ENCODE assay signal across 1 cellular context in the genomic region with DNA sequence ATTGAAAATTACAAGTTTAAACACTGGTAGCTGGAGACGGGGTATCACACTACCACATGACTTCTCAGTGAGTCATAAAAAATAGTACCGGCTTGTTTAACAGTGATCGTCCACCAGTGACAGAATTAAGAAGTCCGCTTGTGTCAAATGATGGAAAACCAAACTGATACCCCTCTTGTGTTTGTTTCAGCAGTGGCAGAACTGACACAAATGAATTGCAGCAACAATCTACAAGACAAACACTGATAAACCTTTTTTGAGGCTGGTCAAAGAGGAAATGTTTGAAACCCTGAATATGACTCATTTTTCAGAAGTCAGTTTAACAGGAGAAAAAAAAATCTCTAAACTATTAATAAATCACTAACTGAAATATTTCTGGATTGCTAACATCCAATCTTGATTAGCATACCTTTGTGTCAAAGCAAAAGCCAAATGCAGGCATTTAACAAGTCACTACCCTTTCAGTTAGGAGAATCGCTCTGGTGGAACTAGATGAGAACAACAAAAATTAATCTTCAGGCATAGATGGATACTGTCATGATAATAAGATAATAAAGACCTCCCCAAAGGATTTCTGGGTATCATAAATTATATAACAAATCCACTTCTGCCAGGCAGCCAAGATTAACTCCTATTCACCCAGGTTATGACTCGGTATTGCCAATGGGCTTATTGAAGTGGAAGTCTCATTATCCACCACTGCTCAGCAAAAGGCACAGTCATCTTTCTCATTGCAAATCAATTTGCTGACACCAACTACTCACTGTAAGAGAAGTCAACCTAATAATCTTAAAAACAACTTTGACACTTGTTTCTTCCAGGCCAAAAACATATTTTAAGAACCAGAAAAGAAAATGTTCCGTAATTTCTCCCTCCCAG.
TF ChIP-seq lines count a peak whose summit lies in the region.

No MANE protein-coding gene starts in this region.

TF ChIP-seq in GM12878, 131 proteins besides CTCF, POLR2A, EP300 and RAD21 (continued from another document):
- TF ChIP-seq, protein P1, sequence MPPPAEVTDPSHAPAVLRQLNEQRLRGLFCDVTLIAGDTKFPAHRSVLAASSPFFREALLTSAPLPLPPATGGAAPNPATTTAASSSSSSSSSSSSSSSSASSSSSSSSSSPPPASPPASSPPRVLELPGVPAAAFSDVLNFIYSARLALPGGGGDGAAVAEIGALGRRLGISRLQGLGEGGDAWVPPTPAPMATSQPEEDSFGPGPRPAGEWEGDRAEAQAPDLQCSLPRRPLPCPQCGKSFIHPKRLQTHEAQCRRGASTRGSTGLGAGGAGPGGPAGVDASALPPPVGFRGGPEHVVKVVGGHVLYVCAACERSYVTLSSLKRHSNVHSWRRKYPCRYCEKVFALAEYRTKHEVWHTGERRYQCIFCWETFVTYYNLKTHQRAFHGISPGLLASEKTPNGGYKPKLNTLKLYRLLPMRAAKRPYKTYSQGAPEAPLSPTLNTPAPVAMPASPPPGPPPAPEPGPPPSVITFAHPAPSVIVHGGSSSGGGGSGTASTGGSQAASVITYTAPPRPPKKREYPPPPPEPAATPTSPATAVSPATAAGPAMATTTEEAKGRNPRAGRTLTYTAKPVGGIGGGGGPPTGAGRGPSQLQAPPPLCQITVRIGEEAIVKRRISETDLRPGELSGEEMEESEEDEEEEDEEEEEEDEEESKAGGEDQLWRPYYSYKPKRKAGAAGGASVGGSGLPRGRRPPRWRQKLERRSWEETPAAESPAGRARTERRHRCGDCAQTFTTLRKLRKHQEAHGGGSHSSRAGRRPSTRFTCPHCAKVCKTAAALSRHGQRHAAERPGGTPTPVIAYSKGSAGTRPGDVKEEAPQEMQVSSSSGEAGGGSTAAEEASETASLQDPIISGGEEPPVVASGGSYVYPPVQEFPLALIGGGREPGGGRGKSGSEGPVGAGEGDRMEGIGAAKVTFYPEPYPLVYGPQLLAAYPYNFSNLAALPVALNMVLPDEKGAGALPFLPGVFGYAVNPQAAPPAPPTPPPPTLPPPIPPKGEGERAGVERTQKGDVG (CRISPR knock-in tag; IDR thresholded peaks at IDR 0.05) = no peak
- no peak for TF ChIP-seq HCFC1 (IDR thresholded peaks at IDR 0.05; ENCODE audit: low read length)
- TF ChIP-seq, protein P2, sequence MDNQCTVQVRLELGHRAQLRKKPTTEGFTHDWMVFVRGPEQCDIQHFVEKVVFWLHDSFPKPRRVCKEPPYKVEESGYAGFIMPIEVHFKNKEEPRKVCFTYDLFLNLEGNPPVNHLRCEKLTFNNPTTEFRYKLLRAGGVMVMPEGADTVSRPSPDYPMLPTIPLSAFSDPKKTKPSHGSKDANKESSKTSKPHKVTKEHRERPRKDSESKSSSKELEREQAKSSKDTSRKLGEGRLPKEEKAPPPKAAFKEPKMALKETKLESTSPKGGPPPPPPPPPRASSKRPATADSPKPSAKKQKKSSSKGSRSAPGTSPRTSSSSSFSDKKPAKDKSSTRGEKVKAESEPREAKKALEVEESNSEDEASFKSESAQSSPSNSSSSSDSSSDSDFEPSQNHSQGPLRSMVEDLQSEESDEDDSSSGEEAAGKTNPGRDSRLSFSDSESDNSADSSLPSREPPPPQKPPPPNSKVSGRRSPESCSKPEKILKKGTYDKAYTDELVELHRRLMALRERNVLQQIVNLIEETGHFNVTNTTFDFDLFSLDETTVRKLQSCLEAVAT (IDR thresholded peaks at IDR 0.05) = no peak
- no peak for TF ChIP-seq ZBED1 (IDR thresholded peaks at IDR 0.05; ENCODE audit: borderline replicate concordance)
- no peak for TF ChIP-seq PAX5 (IDR thresholded peaks at IDR 0.05; ENCODE audit: borderline replicate concordance, low read depth, low read length)
- TF ChIP-seq, protein P3, sequence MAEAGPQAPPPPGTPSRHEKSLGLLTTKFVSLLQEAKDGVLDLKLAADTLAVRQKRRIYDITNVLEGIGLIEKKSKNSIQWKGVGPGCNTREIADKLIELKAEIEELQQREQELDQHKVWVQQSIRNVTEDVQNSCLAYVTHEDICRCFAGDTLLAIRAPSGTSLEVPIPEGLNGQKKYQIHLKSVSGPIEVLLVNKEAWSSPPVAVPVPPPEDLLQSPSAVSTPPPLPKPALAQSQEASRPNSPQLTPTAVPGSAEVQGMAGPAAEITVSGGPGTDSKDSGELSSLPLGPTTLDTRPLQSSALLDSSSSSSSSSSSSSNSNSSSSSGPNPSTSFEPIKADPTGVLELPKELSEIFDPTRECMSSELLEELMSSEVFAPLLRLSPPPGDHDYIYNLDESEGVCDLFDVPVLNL (IDR thresholded peaks at IDR 0.05; ENCODE audit: low read depth, low read length) = no peak
- TF ChIP-seq, protein P4, sequence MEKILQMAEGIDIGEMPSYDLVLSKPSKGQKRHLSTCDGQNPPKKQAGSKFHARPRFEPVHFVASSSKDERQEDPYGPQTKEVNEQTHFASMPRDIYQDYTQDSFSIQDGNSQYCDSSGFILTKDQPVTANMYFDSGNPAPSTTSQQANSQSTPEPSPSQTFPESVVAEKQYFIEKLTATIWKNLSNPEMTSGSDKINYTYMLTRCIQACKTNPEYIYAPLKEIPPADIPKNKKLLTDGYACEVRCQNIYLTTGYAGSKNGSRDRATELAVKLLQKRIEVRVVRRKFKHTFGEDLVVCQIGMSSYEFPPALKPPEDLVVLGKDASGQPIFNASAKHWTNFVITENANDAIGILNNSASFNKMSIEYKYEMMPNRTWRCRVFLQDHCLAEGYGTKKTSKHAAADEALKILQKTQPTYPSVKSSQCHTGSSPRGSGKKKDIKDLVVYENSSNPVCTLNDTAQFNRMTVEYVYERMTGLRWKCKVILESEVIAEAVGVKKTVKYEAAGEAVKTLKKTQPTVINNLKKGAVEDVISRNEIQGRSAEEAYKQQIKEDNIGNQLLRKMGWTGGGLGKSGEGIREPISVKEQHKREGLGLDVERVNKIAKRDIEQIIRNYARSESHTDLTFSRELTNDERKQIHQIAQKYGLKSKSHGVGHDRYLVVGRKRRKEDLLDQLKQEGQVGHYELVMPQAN (conservative IDR thresholded peaks at IDR 0.05) = no peak
- no peak for TF ChIP-seq NR2F1 (conservative IDR thresholded peaks at IDR 0.05)
- TF ChIP-seq MTA3 (IDR thresholded peaks at IDR 0.05; ENCODE audit: borderline replicate concordance, low read length) = 0 out of 2 replicates have a peak, but pooled peaks have one; percentile 55
